27 cellular contexts compared by ENCODE assay signal in genomic region chr2:53561155-53561554, GRCh38.
DNase-seq lines count a peak whose midpoint lies in the region; ATAC-seq, FAIRE-seq and TF ChIP-seq lines count a peak whose summit lies in the region.
"Had no signal": no experiment of that assay in that cellular context is flagged by ENCODE, and none has a peak within 500 bp of the region (broad histone marks: within the 10 kb centered on the region; RNA-seq: fewer than 3 reads in every experiment).

No MANE protein-coding gene starts in this region.

- POLR2A ChIA-PET in A549 (lab: Yijun Ruan, JAX) = no interaction called here

- TF ChIP-seq POLR2A in A549 (IDR thresholded peaks at IDR 0.05; ENCODE audit: low read length) = no peak

- CTCF ChIA-PET in A549 (lab: Yijun Ruan, JAX) = no interaction called here

- H3K27ac ChIP-seq in A549 (no peak overlapping the region), small intestine (ENCODE audit: low read depth in 1 of 2, low read length in 1 of 2) (no peak overlapping the region)
- H3K27ac ChIP-seq: 22Rv1, BLaER1 had no signal

- H3K4me3 ChIP-seq in A549 = no peak overlapping the region
- H3K4me3 ChIP-seq in small intestine (ENCODE audit: low read depth in 1 of 2, low read length in 2 of 2) = no peak overlapping the region
- H3K4me3 ChIP-seq: BLaER1, GM12878 had no signal

- intact Hi-C loops in left colon (cut with DNase I, micrococcal nuclease) = no loop called here

- peak; percentile 13 for FAIRE-seq in A549 (lab: Jason Lieb, UNC)
- no peak for FAIRE-seq in small intestine (lab: Jason Lieb, UNC)
- FAIRE-seq: GM12878, GM12892, GM18507 had no signal

- H3K27me3 ChIP-seq in small intestine (ENCODE audit: control insufficient read depth in 2 of 2, insufficient read depth in 2 of 2, low read length in 2 of 2) = no peaks in the 10 kb centered on the region
- H3K27me3 ChIP-seq: BE2C, BLaER1 had no signal

- TF ChIP-seq CTCF in A549 (IDR thresholded peaks at IDR 0.05) = no peak

- peaks cover 11% of the 10 kb centered on the region for H3K4me1 ChIP-seq in A549
- H3K4me1 ChIP-seq in small intestine (ENCODE audit: control insufficient read depth in 2 of 2, insufficient read depth in 1 of 2, low read depth in 1 of 2, low read length in 1 of 2) = no peaks in the 10 kb centered on the region
- H3K4me1 ChIP-seq: BE2C, BLaER1 had no signal

- ATAC-seq in A549 (no peak), left colon (peak; percentile 85), HG02884 (IDR thresholded peaks at IDR 0.05; ENCODE audit: unreplicated experiment) (no peak), GM21576 (IDR thresholded peaks at IDR 0.05; ENCODE audit: unreplicated experiment) (no peak), HG02973 (IDR thresholded peaks at IDR 0.05; ENCODE audit: unreplicated experiment) (no peak)
- ATAC-seq: GM12878 had no signal

- no peak for DNase-seq in A549 (ENCODE audit: low read depth in 1 of 2, low spot score in 1 of 2)
- DNase-seq in NCI-H526 (lab: John Stamatoyannopoulos, UW) = peak; percentile 29 to 55
- peak in 1 of 2 donors; percentile 17 for DNase-seq in left colon
- DNase-seq in small intestine = peak; percentile 33
- DNase-seq in NOMO-1 (lab: John Stamatoyannopoulos, UW; ENCODE audit: unreplicated experiment in 2 of 2) = no peak
- DNase-seq: ACHN; BE2C; C1 segment of cervical spinal cord; CD4-positive, alpha-beta memory T cell; CD4-positive, CD25-positive, alpha-beta regulatory T cell; CD8-positive, alpha-beta memory T cell; COR-L47; DMS 273 treated with DMSO at 0.1 percent for 48 hours; DMS153; DMS53; DMS79; DND-41; EL; GDM1 had no signal

- TF ChIP-seq EP300 in A549 (IDR thresholded peaks at IDR 0.05) = no peak

- 67% methylated on average over 4 of the region's 4 CpGs for WGBS in A549 (ENCODE audit: missing lambda C conversion rate)
- WGBS in small intestine, 3 donors = 39 to 70% (median 56%) methylated on average over 4 of the region's 4 CpGs

- TF ChIP-seq RAD21 in A549 (conservative IDR thresholded peaks at IDR 0.05 in 1 of 2, IDR thresholded peaks at IDR 0.05 in 1 of 2) = no peak

- H3K36me3 ChIP-seq in small intestine (ENCODE audit: control insufficient read depth in 2 of 2, insufficient read depth in 2 of 2, low read length in 2 of 2) = no peaks in the 10 kb centered on the region
- H3K36me3 ChIP-seq: BE2C, BLaER1 had no signal

- H3K9me3 ChIP-seq in A549 (0 out of 3 replicates have a peak, but pooled peaks cover 3% of the 10 kb centered on the region), small intestine (ENCODE audit: control insufficient read depth, low read depth) (no peaks in the 10 kb centered on the region)
- H3K9me3 ChIP-seq: BE2C, BLaER1 had no signal

- no peak overlapping the region for H3K4me2 ChIP-seq in A549
- H3K4me2 ChIP-seq: BLaER1 had no signal

TF ChIP-seq in A549, 52 proteins besides CTCF, POLR2A, EP300 and RAD21:
- TF ChIP-seq HES2 (IDR thresholded peaks at IDR 0.05) (no peak), ZFP36 (IDR thresholded peaks at IDR 0.05; ENCODE audit: borderline replicate concordance, partially characterized antibody) (no peak), HOXB5 (CRISPR knock-in tag; IDR thresholded peaks at IDR 0.05) (no peak), EHF (CRISPR knock-in tag; IDR thresholded peaks at IDR 0.05) (no peak), TP53 (CRISPR knock-in tag; IDR thresholded peaks at IDR 0.05) (no peak), JUNB (IDR thresholded peaks at IDR 0.05) (no peak), CHD2 (IDR thresholded peaks at IDR 0.05; ENCODE audit: low read length, partially characterized antibody) (no peak), NPAS2 (CRISPR knock-in tag; IDR thresholded peaks at IDR 0.05; ENCODE audit: borderline replicate concordance) (no peak), SMC3 (IDR thresholded peaks at IDR 0.05) (no peak), RARB (CRISPR knock-in tag; IDR thresholded peaks at IDR 0.05) (no peak)
- TF ChIP-seq, protein P1, sequence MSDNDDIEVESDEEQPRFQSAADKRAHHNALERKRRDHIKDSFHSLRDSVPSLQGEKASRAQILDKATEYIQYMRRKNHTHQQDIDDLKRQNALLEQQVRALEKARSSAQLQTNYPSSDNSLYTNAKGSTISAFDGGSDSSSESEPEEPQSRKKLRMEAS (IDR thresholded peaks at IDR 0.05) = no peak

Comparison
In these comparisons a context has a peak if more than half of its experiments do, and no peak if none do; other contexts are left out.
1. DNase-seq: peak in NCI-H526 (2 of 2) and small intestine (single experiment); none in A549 (0 of 2) and NOMO-1 (0 of 2).